1 cellular context compared by ENCODE assay signal in the genomic region with DNA sequence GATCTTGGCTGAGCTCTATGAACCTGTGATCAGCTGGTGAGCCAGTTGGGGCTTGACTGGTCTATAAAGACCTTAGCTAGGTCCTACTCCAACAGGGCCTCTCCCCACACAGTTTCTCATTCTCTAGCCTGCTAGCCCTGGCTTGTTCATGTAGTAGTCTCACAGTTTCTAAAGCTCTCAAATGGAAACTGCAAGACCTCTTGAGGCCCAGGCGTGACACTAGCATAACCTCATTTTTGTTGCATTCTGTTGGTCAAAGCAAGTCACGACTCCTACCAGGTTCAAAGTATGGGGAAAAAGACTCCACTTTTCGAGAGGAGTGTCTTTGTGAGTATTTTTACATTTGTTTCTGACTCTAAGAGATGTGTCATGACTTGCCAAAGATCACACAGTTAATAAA.
TF ChIP-seq lines count a peak whose summit lies in the region.

No MANE protein-coding gene starts in this region.

TF ChIP-seq in GM23338, 12 proteins besides CTCF, POLR2A, EP300 and RAD21:
- TF ChIP-seq POLR2AphosphoS5 (IDR thresholded peaks at IDR 0.05; ENCODE audit: low read depth) (no peak), ZNF331 (CRISPR knock-in tag; IDR thresholded peaks at IDR 0.05; ENCODE audit: low read depth) (no peak), JUNB (IDR thresholded peaks at IDR 0.05; ENCODE audit: unreplicated experiment) (no peak), ZNF114 (CRISPR knock-in tag; IDR thresholded peaks at IDR 0.05) (no peak), NANOG (IDR thresholded peaks at IDR 0.05; ENCODE audit: borderline replicate concordance) (no peak), STAT1 (IDR thresholded peaks at IDR 0.05; ENCODE audit: unreplicated experiment) (no peak), EZH2 (IDR thresholded peaks at IDR 0.05; ENCODE audit: low read depth, unreplicated experiment) (no peak), CREB1 (CRISPR knock-in tag; IDR thresholded peaks at IDR 0.05; ENCODE audit: low read depth) (no peak), EZH2phosphoT487 (IDR thresholded peaks at IDR 0.05; ENCODE audit: unreplicated experiment) (no peak)
- TF ChIP-seq, protein P1, sequence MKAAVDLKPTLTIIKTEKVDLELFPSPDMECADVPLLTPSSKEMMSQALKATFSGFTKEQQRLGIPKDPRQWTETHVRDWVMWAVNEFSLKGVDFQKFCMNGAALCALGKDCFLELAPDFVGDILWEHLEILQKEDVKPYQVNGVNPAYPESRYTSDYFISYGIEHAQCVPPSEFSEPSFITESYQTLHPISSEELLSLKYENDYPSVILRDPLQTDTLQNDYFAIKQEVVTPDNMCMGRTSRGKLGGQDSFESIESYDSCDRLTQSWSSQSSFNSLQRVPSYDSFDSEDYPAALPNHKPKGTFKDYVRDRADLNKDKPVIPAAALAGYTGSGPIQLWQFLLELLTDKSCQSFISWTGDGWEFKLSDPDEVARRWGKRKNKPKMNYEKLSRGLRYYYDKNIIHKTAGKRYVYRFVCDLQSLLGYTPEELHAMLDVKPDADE (IDR thresholded peaks at IDR 0.05) = no peak
- TF ChIP-seq, protein P2, sequence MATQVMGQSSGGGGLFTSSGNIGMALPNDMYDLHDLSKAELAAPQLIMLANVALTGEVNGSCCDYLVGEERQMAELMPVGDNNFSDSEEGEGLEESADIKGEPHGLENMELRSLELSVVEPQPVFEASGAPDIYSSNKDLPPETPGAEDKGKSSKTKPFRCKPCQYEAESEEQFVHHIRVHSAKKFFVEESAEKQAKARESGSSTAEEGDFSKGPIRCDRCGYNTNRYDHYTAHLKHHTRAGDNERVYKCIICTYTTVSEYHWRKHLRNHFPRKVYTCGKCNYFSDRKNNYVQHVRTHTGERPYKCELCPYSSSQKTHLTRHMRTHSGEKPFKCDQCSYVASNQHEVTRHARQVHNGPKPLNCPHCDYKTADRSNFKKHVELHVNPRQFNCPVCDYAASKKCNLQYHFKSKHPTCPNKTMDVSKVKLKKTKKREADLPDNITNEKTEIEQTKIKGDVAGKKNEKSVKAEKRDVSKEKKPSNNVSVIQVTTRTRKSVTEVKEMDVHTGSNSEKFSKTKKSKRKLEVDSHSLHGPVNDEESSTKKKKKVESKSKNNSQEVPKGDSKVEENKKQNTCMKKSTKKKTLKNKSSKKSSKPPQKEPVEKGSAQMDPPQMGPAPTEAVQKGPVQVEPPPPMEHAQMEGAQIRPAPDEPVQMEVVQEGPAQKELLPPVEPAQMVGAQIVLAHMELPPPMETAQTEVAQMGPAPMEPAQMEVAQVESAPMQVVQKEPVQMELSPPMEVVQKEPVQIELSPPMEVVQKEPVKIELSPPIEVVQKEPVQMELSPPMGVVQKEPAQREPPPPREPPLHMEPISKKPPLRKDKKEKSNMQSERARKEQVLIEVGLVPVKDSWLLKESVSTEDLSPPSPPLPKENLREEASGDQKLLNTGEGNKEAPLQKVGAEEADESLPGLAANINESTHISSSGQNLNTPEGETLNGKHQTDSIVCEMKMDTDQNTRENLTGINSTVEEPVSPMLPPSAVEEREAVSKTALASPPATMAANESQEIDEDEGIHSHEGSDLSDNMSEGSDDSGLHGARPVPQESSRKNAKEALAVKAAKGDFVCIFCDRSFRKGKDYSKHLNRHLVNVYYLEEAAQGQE (IDR thresholded peaks at IDR 0.05; ENCODE audit: unreplicated experiment) = no peak
- TF ChIP-seq, protein P3, sequence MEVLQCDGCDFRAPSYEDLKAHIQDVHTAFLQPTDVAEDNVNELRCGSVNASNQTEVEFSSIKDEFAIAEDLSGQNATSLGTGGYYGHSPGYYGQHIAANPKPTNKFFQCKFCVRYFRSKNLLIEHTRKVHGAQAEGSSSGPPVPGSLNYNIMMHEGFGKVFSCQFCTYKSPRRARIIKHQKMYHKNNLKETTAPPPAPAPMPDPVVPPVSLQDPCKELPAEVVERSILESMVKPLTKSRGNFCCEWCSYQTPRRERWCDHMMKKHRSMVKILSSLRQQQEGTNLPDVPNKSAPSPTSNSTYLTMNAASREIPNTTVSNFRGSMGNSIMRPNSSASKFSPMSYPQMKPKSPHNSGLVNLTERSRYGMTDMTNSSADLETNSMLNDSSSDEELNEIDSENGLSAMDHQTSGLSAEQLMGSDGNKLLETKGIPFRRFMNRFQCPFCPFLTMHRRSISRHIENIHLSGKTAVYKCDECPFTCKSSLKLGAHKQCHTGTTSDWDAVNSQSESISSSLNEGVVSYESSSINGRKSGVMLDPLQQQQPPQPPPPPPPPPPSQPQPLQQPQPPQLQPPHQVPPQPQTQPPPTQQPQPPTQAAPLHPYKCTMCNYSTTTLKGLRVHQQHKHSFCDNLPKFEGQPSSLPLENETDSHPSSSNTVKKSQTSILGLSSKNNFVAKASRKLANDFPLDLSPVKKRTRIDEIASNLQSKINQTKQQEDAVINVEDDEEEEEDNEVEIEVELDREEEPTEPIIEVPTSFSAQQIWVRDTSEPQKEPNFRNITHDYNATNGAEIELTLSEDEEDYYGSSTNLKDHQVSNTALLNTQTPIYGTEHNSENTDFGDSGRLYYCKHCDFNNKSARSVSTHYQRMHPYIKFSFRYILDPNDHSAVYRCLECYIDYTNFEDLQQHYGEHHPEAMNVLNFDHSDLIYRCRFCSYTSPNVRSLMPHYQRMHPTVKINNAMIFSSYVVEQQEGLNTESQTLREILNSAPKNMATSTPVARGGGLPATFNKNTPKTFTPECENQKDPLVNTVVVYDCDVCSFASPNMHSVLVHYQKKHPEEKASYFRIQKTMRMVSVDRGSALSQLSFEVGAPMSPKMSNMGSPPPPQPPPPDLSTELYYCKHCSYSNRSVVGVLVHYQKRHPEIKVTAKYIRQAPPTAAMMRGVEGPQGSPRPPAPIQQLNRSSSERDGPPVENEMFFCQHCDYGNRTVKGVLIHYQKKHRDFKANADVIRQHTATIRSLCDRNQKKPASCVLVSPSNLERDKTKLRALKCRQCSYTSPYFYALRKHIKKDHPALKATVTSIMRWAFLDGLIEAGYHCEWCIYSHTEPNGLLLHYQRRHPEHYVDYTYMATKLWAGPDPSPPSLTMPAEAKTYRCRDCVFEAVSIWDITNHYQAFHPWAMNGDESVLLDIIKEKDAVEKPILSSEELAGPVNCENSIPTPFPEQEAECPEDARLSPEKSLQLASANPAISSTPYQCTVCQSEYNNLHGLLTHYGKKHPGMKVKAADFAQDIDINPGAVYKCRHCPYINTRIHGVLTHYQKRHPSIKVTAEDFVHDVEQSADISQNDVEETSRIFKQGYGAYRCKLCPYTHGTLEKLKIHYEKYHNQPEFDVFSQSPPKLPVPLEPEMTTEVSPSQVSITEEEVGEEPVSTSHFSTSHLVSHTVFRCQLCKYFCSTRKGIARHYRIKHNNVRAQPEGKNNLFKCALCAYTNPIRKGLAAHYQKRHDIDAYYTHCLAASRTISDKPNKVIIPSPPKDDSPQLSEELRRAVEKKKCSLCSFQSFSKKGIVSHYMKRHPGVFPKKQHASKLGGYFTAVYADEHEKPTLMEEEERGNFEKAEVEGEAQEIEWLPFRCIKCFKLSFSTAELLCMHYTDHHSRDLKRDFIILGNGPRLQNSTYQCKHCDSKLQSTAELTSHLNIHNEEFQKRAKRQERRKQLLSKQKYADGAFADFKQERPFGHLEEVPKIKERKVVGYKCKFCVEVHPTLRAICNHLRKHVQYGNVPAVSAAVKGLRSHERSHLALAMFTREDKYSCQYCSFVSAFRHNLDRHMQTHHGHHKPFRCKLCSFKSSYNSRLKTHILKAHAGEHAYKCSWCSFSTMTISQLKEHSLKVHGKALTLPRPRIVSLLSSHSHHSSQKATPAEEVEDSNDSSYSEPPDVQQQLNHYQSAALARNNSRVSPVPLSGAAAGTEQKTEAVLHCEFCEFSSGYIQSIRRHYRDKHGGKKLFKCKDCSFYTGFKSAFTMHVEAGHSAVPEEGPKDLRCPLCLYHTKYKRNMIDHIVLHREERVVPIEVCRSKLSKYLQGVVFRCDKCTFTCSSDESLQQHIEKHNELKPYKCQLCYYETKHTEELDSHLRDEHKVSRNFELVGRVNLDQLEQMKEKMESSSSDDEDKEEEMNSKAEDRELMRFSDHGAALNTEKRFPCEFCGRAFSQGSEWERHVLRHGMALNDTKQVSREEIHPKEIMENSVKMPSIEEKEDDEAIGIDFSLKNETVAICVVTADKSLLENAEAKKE (CRISPR knock-in tag; IDR thresholded peaks at IDR 0.05) = no peak
